8 cellular contexts compared by ENCODE assay signal in genomic region chr1:153658400-153659174, GRCh38. TPM values are rescaled to one million over a fixed set of nuclear protein-coding genes. Genes with fewer than 3 reads are reported as not detected.
DNase-seq lines count a peak whose midpoint lies in the region; ATAC-seq and TF ChIP-seq lines count a peak whose summit lies in the region.

Gene SNAPIN (plus strand): TSS chr1:153658703. CDS start chr1:153658744, 41 bp downstream.

- intact Hi-C loops in Panc1 (cut with micrococcal nuclease; ENCODE audit: unreplicated experiment), result loop anchor here (10.0 kb wide), 1 partner anchor 84 kb away; no protein-coding TSS in a partner anchor

- no peak for TF ChIP-seq CTCF in Panc1 (IDR thresholded peaks at IDR 0.05)

- H3K36me3 Mint-ChIP-seq in activated T-cell treated with anti-CD3 and anti-CD28 coated beads, Interleukin-2, amount 50 U/mL, for 24 hours (ENCODE audit: low read depth), result peaks cover 14% of the 10 kb centered on the region

- CTCF ChIA-PET in Panc1 (lab: Charles Lee), result no interaction called here

- peak; percentile 87 for ATAC-seq in GM21619 (IDR thresholded peaks at IDR 0.05; ENCODE audit: unreplicated experiment)
- peak; percentile 99 for ATAC-seq in Panc1

- POLR2A ChIA-PET in Panc1 (lab: Charles Lee), result interaction anchor here (0.7 kb wide), 1 partner anchor 29 kb away, joined by 7 read pairs; no protein-coding TSS in a partner anchor

- H3K9me3 ChIP-seq in Panc1 (ENCODE audit: control insufficient read depth, insufficient read depth, low read depth, low read length), result no peaks in the 10 kb centered on the region
- no peaks in the 10 kb centered on the region for H3K9me3 ChIP-seq in muscle layer of colon (ENCODE audit: low read length)

- peaks cover 14% of the 10 kb centered on the region for H3K4me1 Mint-ChIP-seq in activated T-cell treated with anti-CD3 and anti-CD28 coated beads, Interleukin-2, amount 50 U/mL, for 24 hours (ENCODE audit: low read depth)

- TF ChIP-seq POLR2A in erythroblast (IDR thresholded peaks at IDR 0.05; ENCODE audit: low read length), result peak; percentile 69

- H3K27me3 ChIP-seq in Panc1 (ENCODE audit: control insufficient read depth, insufficient read depth, low read length) (no peaks in the 10 kb centered on the region), muscle layer of colon (ENCODE audit: control insufficient read depth in 1 of 2, insufficient read depth in 2 of 2, low read length in 2 of 2) (no peaks in the 10 kb centered on the region)

- peak within 1 kb of the TSS; percentile 88 for H3K4me3 ChIP-seq in Jurkat, Clone E6-1 (ENCODE audit: low read length)
- H3K4me3 ChIP-seq in Panc1 (ENCODE audit: low read depth in 2 of 2, low read length in 2 of 2) (peak within 1 kb of the TSS; percentile 69 to 84), muscle layer of colon (ENCODE audit: low read depth in 1 of 2, low read length in 2 of 2) (peak within 1 kb of the TSS; percentile 90 to 93)

- H3K9me3 Mint-ChIP-seq in activated T-cell treated with anti-CD3 and anti-CD28 coated beads, Interleukin-2, amount 50 U/mL, for 24 hours, result no peaks in the 10 kb centered on the region

- peak within 1 kb of the TSS; percentile 97 for H3K4me3 Mint-ChIP-seq in activated T-cell treated with anti-CD3 and anti-CD28 coated beads, Interleukin-2, amount 50 U/mL, for 24 hours

- peaks cover 18% of the 10 kb centered on the region for H3K36me3 ChIP-seq in Panc1 (ENCODE audit: control insufficient read depth, insufficient read depth, low read length)
- peaks cover 31% of the 10 kb centered on the region for H3K36me3 ChIP-seq in muscle layer of colon (ENCODE audit: insufficient read depth, low read length)

- BruUV-seq in Panc1 (replicated peaks; lab: Mats Ljungman, UMichigan), result no TSS peak

- peaks cover 11% of the 10 kb centered on the region; the same call in 1 of the 2 replicates for H3K4me1 ChIP-seq in Panc1 (ENCODE audit: control insufficient read depth, insufficient read depth, low read length)
- peaks cover 13% of the 10 kb centered on the region for H3K4me1 ChIP-seq in muscle layer of colon (ENCODE audit: insufficient read depth, low read length)

- H3K27me3 Mint-ChIP-seq in activated T-cell treated with anti-CD3 and anti-CD28 coated beads, Interleukin-2, amount 50 U/mL, for 24 hours, result no peaks in the 10 kb centered on the region

- peak within 1 kb of the TSS; percentile 97 for H3K27ac Mint-ChIP-seq in activated T-cell treated with anti-CD3 and anti-CD28 coated beads, Interleukin-2, amount 50 U/mL, for 24 hours

- H3K9ac ChIP-seq in muscle layer of colon (ENCODE audit: low read length), result peak within 1 kb of the TSS; percentile 96

- H3K27ac ChIP-seq in Panc1 (ENCODE audit: low read length), result peak within 1 kb of the TSS; percentile 88
- peak within 1 kb of the TSS; percentile 98 for H3K27ac ChIP-seq in muscle layer of colon (ENCODE audit: low read depth, low read length)

- DNase-seq in DMS53 (lab: John Stamatoyannopoulos, UW) (peak; percentile 94), Panc1 (ENCODE audit: low read depth, low spot score) (peak; percentile 51), erythroblast (lab: John Stamatoyannopoulos, UW) (peak; percentile 91 to 93)
- peak; percentile 73 for DNase-seq in Jurkat, Clone E6-1 (ENCODE audit: low read depth, low spot score)
- peak; percentile 95 for DNase-seq in activated T-cell treated with anti-CD3 and anti-CD28 coated beads, Interleukin-2, amount 50 U/mL, for 24 hours
- peak; percentile 80 for DNase-seq in stimulated activated CD8-positive, alpha-beta memory T cell treated with anti-CD3 and anti-CD28 coated beads, Interleukin-7, amount 100 ng/mL, for 24 hours (ENCODE audit: low read depth)

- in situ Hi-C loops in Panc1 (cut with HindIII; ENCODE audit: low pct_unique_long_range_greater_than_20kb, low sequenced_read_pairs), result no loop called here

RNA-seq across cellular contexts. Expression of gene SNAPIN, which starts in this region (rescaled TPM):
- polyA plus RNA-seq in Jurkat, Clone E6-1 (2012; ENCODE audit: insufficient read depth, insufficient read length), result 58.8 TPM
- 46.8 TPM for total RNA-seq in Panc1 (2021; ENCODE audit: unreplicated experiment)
- polyA plus RNA-seq in Panc1 (2012; ENCODE audit: insufficient read length), result 45.1 TPM

Comparison
In these comparisons a context has a peak if more than half of its experiments do, and no peak if none do; other contexts are left out.
1. Peak in every context shown above with its lines: DNase-seq, ATAC-seq, H3K4me3 ChIP-seq and H3K27ac ChIP-seq.